11 cellular contexts compared by ENCODE assay signal in the genomic region with DNA sequence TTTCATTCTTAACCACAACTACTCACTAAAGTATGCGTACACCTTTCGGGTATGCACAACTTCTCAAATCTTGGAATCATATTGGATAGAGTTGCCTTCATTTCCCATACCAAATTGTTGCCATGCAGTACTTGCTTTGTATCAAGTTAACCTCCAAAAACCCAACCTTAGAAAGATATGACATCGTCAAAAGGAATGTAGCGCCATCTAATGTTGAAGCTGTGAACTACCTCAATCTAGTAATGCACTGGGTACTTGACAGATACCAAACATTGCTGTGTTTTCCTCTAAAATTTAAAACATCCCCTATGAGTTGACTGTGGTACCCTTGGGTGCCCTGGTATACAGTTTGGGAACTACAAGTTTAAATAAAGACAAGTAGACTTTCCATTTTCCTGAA.
A peak's percentile ranks its signal among the peaks of the same experiment; 100 is the strongest.
DNase-seq lines count a peak whose midpoint lies in the region; ATAC-seq and TF ChIP-seq lines count a peak whose summit lies in the region.
"Had no signal": no experiment of that assay in that cellular context is flagged by ENCODE, and none has a peak within 500 bp of the region (broad histone marks: within the 10 kb centered on the region; RNA-seq: fewer than 3 reads in every experiment).

No MANE protein-coding gene starts in this region.

- no peak overlapping the region for H3K4me3 ChIP-seq in left ventricle myocardium inferior
- H3K4me3 ChIP-seq in upper lobe of right lung = no peak overlapping the region
- H3K4me3 ChIP-seq: SK-N-MC had no signal

- no peaks in the 10 kb centered on the region for H3K9me3 Mint-ChIP-seq in endothelial cell (ENCODE audit: unreplicated experiment)
- no peaks in the 10 kb centered on the region for H3K9me3 Mint-ChIP-seq in naive thymus-derived CD8-positive, alpha-beta T cell
- H3K9me3 Mint-ChIP-seq: activated naive CD4-positive, alpha-beta T cell treated with anti-CD3 and anti-CD28 coated beads, Interleukin-2, amount 10 ng/mL, durations not matched to agents 7 days and 5 days had no signal

- POLR2A ChIA-PET in naive thymus-derived CD8-positive, alpha-beta T cell (lab: Charles Lee) = no interaction called here

- ATAC-seq in Right ventricle myocardium superior (ENCODE audit: poor library complexity) (no peak), upper lobe of right lung (no peak)
- ATAC-seq in naive thymus-derived CD8-positive, alpha-beta T cell = no peak
- no peak for ATAC-seq in activated CD4-positive, CD25-positive, alpha-beta regulatory T cell treated with anti-CD3 and anti-CD28 coated beads, Interleukin-2, amount 50 U/mL, for 24 hours

- H3K27me3 ChIP-seq in left ventricle myocardium inferior (ENCODE audit: low read depth) = no peaks in the 10 kb centered on the region
- H3K27me3 ChIP-seq in upper lobe of right lung = no peaks in the 10 kb centered on the region

- intact Hi-C loops in left ventricle myocardium inferior (cut with micrococcal nuclease) = no loop called here
- intact Hi-C loops in Right ventricle myocardium superior (cut with DNase I) = no loop called here
- intact Hi-C loops in upper lobe of right lung (cut with DNase I) = no loop called here

- no peaks in the 10 kb centered on the region for H3K36me3 ChIP-seq in left ventricle myocardium inferior
- no peaks in the 10 kb centered on the region for H3K36me3 ChIP-seq in upper lobe of right lung

- H3K36me3 Mint-ChIP-seq in endothelial cell (ENCODE audit: low read depth, unreplicated experiment) = no peaks in the 10 kb centered on the region
- H3K36me3 Mint-ChIP-seq in naive thymus-derived CD8-positive, alpha-beta T cell = peaks cover 12 to 25% (median 14%) of the 10 kb centered on the region in 3 donors
- H3K36me3 Mint-ChIP-seq: activated naive CD4-positive, alpha-beta T cell treated with anti-CD3 and anti-CD28 coated beads, Interleukin-2, amount 10 ng/mL, durations not matched to agents 7 days and 5 days had no signal

- H3K4me1 ChIP-seq in left ventricle myocardium inferior = no peaks in the 10 kb centered on the region
- H3K4me1 ChIP-seq in upper lobe of right lung = no peaks in the 10 kb centered on the region

- no peak overlapping the region for H3K4me3 Mint-ChIP-seq in endothelial cell (ENCODE audit: unreplicated experiment)
- no peak overlapping the region for H3K4me3 Mint-ChIP-seq in naive thymus-derived CD8-positive, alpha-beta T cell
- H3K4me3 Mint-ChIP-seq: activated naive CD4-positive, alpha-beta T cell treated with anti-CD3 and anti-CD28 coated beads, Interleukin-2, amount 10 ng/mL, durations not matched to agents 7 days and 5 days had no signal

- DNase-seq in left ventricle myocardium inferior (no peak), Right ventricle myocardium superior (no peak), NCI-H69 (lab: John Stamatoyannopoulos, UW) (peak; percentile 44), endothelial cell (ENCODE audit: low spot score) (peak; percentile 21), upper lobe of right lung (no peak), activated T-cell treated with anti-CD3 and anti-CD28 coated beads for 4 hours (no peak)
- no peak for DNase-seq in naive thymus-derived CD8-positive, alpha-beta T cell
- DNase-seq: activated naive CD4-positive, alpha-beta T cell treated with anti-CD3 and anti-CD28 coated beads, Interleukin-2, amount 10 ng/mL, durations not matched to agents 7 days and 5 days; Calu3 had no signal

- peaks cover 2% of the 10 kb centered on the region for H3K27me3 Mint-ChIP-seq in endothelial cell (ENCODE audit: unreplicated experiment)
- H3K27me3 Mint-ChIP-seq in naive thymus-derived CD8-positive, alpha-beta T cell = no peaks in the 10 kb centered on the region
- H3K27me3 Mint-ChIP-seq: activated naive CD4-positive, alpha-beta T cell treated with anti-CD3 and anti-CD28 coated beads, Interleukin-2, amount 10 ng/mL, durations not matched to agents 7 days and 5 days had no signal

- H3K27ac ChIP-seq in left ventricle myocardium inferior (replicated peaks) (no peak overlapping the region), upper lobe of right lung (no peak overlapping the region)
- H3K27ac ChIP-seq: SK-N-MC had no signal

- no peak overlapping the region for H3K27ac Mint-ChIP-seq in endothelial cell (ENCODE audit: unreplicated experiment)
- no peak overlapping the region for H3K27ac Mint-ChIP-seq in naive thymus-derived CD8-positive, alpha-beta T cell
- H3K27ac Mint-ChIP-seq: activated naive CD4-positive, alpha-beta T cell treated with anti-CD3 and anti-CD28 coated beads, Interleukin-2, amount 10 ng/mL, durations not matched to agents 7 days and 5 days had no signal

- H3K4me1 Mint-ChIP-seq in endothelial cell (ENCODE audit: unreplicated experiment) = no peaks in the 10 kb centered on the region
- no peaks in the 10 kb centered on the region for H3K4me1 Mint-ChIP-seq in naive thymus-derived CD8-positive, alpha-beta T cell
- H3K4me1 Mint-ChIP-seq: activated naive CD4-positive, alpha-beta T cell treated with anti-CD3 and anti-CD28 coated beads, Interleukin-2, amount 10 ng/mL, durations not matched to agents 7 days and 5 days had no signal

- TF ChIP-seq CTCF in left ventricle myocardium inferior (IDR thresholded peaks at IDR 0.05; ENCODE audit: borderline replicate concordance) (peak; percentile 55), endothelial cell (IDR thresholded peaks at IDR 0.05; ENCODE audit: unreplicated experiment) (peak; percentile 75), upper lobe of right lung (IDR thresholded peaks at IDR 0.05) (peak; percentile 36)

- H3K9me3 ChIP-seq in left ventricle myocardium inferior (replicated peaks) (no peaks in the 10 kb centered on the region), upper lobe of right lung (no peaks in the 10 kb centered on the region)

Comparison
In these comparisons a context has a peak if more than half of its experiments do, and no peak if none do; other contexts are left out.
1. DNase-seq: peak in NCI-H69 (single experiment) and endothelial cell (single experiment); none in left ventricle myocardium inferior (single experiment), Right ventricle myocardium superior (single experiment), upper lobe of right lung (single experiment), naive thymus-derived CD8-positive, alpha-beta T cell (0 of 10) and activated T-cell treated with anti-CD3 and anti-CD28 coated beads for 4 hours (single experiment).
2. Peak in every context shown above with its lines, with median percentiles within 50 percentile points of each other: CTCF ChIP-seq.